Comparison of ENCODE assay signal across 8 cellular contexts in the genomic region with DNA sequence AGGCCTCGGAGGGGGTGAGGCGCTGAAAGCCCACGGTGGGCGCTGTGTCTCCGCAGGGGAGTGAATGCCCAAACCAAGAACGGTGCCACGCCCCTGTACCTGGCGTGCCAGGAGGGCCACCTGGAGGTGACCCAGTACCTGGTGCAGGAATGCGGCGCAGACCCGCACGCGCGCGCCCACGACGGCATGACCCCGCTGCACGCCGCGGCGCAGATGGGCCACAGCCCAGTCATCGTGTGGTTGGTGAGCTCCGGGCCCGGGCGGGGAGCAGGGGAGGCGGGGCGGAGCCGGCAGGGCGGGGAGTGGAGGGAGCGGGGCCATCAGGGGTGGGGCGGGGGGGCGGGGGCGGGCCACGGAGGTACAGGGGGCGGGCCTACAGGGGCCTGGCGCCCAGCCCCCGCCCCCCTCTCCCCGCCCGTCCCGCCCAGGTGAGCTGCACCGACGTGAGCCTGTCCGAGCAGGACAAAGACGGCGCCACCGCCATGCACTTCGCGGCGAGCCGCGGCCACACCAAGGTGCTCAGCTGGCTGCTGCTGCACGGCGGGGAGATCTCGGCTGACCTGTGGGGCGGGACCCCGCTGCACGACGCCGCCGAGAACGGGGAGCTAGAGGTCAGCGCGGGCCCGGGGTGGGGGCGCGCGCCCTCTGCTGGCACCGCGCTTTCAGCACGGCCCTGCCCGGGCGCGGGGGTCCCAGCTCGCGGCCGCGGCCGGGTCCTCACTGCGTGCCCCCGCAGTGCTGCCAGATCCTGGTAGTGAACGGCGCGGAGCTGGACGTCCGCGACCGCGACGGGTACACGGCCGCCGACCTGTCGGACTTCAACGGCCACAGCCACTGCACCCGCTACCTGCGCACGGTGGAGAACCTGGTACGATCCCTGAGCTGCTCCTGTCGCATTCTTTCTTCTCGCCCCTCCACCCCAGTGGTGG. TPM values are rescaled to one million over a fixed set of nuclear protein-coding genes. Genes with fewer than 3 reads are reported as not detected.
DNase-seq lines count a peak whose midpoint lies in the region; ATAC-seq and TF ChIP-seq lines count a peak whose summit lies in the region.

No MANE protein-coding gene starts in this region.

- peak; percentile 86 for ATAC-seq in activated CD8-positive, alpha-beta memory T cell treated with anti-CD3 and anti-CD28 coated beads, Interleukin-2, amount 10 ng/mL, durations not matched to agents 7 days and 5 days
- ATAC-seq in HG03139 (IDR thresholded peaks at IDR 0.05; ENCODE audit: unreplicated experiment) (no peak), GM18868 (IDR thresholded peaks at IDR 0.05; ENCODE audit: unreplicated experiment) (no peak)

- no peaks in the 10 kb centered on the region for H3K9me3 Mint-ChIP-seq in activated CD8-positive, alpha-beta memory T cell treated with anti-CD3 and anti-CD28 coated beads, Interleukin-2, amount 10 ng/mL, durations not matched to agents 7 days and 5 days (ENCODE audit: low read depth)

- DNase-seq in NCI-H2171 (lab: John Stamatoyannopoulos, UW) (peak; percentile 69), erythroblast (lab: John Stamatoyannopoulos, UW) (peak; percentile 81 to 87), retina (peak; percentile 66), OCI-M1 (lab: John Stamatoyannopoulos, UW) (no peak)
- DNase-seq in activated CD8-positive, alpha-beta memory T cell treated with anti-CD3 and anti-CD28 coated beads, Interleukin-2, amount 10 ng/mL, durations not matched to agents 7 days and 5 days, result peak; percentile 81

- no peak for TF ChIP-seq POLR2A in erythroblast (IDR thresholded peaks at IDR 0.05; ENCODE audit: low read length)

- CTCF ChIA-PET in activated CD8-positive, alpha-beta memory T cell treated with anti-CD3 and anti-CD28 coated beads, Interleukin-2, amount 10 ng/mL, durations not matched to agents 7 days and 5 days (lab: Charles Lee), result interaction anchor here (0.7 to 8.9 kb wide), 21 partner anchors 8 to 206 kb away, joined by 3 to 102 read pairs (median 4); partner anchors contain the start of genes HES2, ICMT and PLEKHG5

- peak; percentile 44 for TF ChIP-seq CTCF in GM12873 (IDR thresholded peaks at IDR 0.05; ENCODE audit: insufficient read depth, low read depth, low read length, missing control alignments)

- peaks cover 3% of the 10 kb centered on the region for H3K4me1 Mint-ChIP-seq in activated CD8-positive, alpha-beta memory T cell treated with anti-CD3 and anti-CD28 coated beads, Interleukin-2, amount 10 ng/mL, durations not matched to agents 7 days and 5 days

- no peak overlapping the region for H3K4me3 Mint-ChIP-seq in activated CD8-positive, alpha-beta memory T cell treated with anti-CD3 and anti-CD28 coated beads, Interleukin-2, amount 10 ng/mL, durations not matched to agents 7 days and 5 days

- H3K36me3 Mint-ChIP-seq in activated CD8-positive, alpha-beta memory T cell treated with anti-CD3 and anti-CD28 coated beads, Interleukin-2, amount 10 ng/mL, durations not matched to agents 7 days and 5 days, result no peaks in the 10 kb centered on the region

- H3K27ac Mint-ChIP-seq in activated CD8-positive, alpha-beta memory T cell treated with anti-CD3 and anti-CD28 coated beads, Interleukin-2, amount 10 ng/mL, durations not matched to agents 7 days and 5 days, result no peak overlapping the region

- peaks cover 33% of the 10 kb centered on the region for H3K27me3 Mint-ChIP-seq in activated CD8-positive, alpha-beta memory T cell treated with anti-CD3 and anti-CD28 coated beads, Interleukin-2, amount 10 ng/mL, durations not matched to agents 7 days and 5 days

RNA-seq across cellular contexts. Expression of gene ESPN, which starts 15.9 kb away (rescaled TPM):
- total RNA-seq in activated CD8-positive, alpha-beta memory T cell treated with anti-CD3 and anti-CD28 coated beads, Interleukin-2, amount 10 ng/mL, durations not matched to agents 7 days and 5 days, result under 1 TPM; 0.32 to 0.89 TPM

RNA-seq across cellular contexts. Expression of gene HES2, which starts 20.7 kb away (rescaled TPM):
- total RNA-seq in activated CD8-positive, alpha-beta memory T cell treated with anti-CD3 and anti-CD28 coated beads, Interleukin-2, amount 10 ng/mL, durations not matched to agents 7 days and 5 days, result under 1 TPM in 1 of 2 experiments, not detected in 1; 0.52 TPM

RNA-seq across cellular contexts. Expression of gene TNFRSF25, which starts 25.5 kb away (rescaled TPM):
- 10 to 100 TPM; 54.3 to 71.6 TPM for total RNA-seq in activated CD8-positive, alpha-beta memory T cell treated with anti-CD3 and anti-CD28 coated beads, Interleukin-2, amount 10 ng/mL, durations not matched to agents 7 days and 5 days

RNA-seq across cellular contexts. Expression of gene ACOT7, which starts 46.9 kb away (rescaled TPM):
- 10 to 100 TPM; 81.3 to 87.0 TPM for total RNA-seq in activated CD8-positive, alpha-beta memory T cell treated with anti-CD3 and anti-CD28 coated beads, Interleukin-2, amount 10 ng/mL, durations not matched to agents 7 days and 5 days

RNA-seq across cellular contexts. Expression of gene PLEKHG5, which starts 51.0 kb away (rescaled TPM):
- 1 to 10 TPM; 1.1 to 1.7 TPM for total RNA-seq in activated CD8-positive, alpha-beta memory T cell treated with anti-CD3 and anti-CD28 coated beads, Interleukin-2, amount 10 ng/mL, durations not matched to agents 7 days and 5 days
